ENCODE assay signal across 1 cellular context in genomic region chr15:31870336-31871158, GRCh38.
A peak's percentile ranks its signal among the peaks of the same experiment; 100 is the strongest.
TF ChIP-seq lines count a peak whose summit lies in the region.

TSS of gene OTUD7A (minus strand) at chr15:31870673.

TF ChIP-seq in K562, 482 proteins besides CTCF, POLR2A, EP300 and RAD21 (continued from another document and continues in another):
- TF ChIP-seq TFE3 (CRISPR knock-in tag; IDR thresholded peaks at IDR 0.05), result no peak
- no peak for TF ChIP-seq SIX5 (IDR thresholded peaks at IDR 0.05; ENCODE audit: borderline replicate concordance in 1 of 2, insufficient read depth in 1 of 2, low read depth in 1 of 2, low read length in 2 of 2)
- peak in 1 of 2 experiments; percentile 2 for TF ChIP-seq E2F6 (IDR thresholded peaks at IDR 0.05; ENCODE audit: borderline replicate concordance in 1 of 2, extremely low read depth in 1 of 2, insufficient read depth in 1 of 2, insufficient read length in 1 of 2, low read depth in 1 of 2, low read length in 1 of 2, poor library complexity in 1 of 2, severe bottlenecking in 1 of 2)
- TF ChIP-seq SMARCC2 (IDR thresholded peaks at IDR 0.05; ENCODE audit: low read depth), result no peak
- peak; percentile 66; the same call in 1 of the 2 replicates for TF ChIP-seq ZBTB7A (IDR thresholded peaks at IDR 0.05; ENCODE audit: borderline replicate concordance, control insufficient read depth, low read depth, low read length)
- TF ChIP-seq TSHZ1 (CRISPR knock-in tag; IDR thresholded peaks at IDR 0.05), result no peak
- TF ChIP-seq POLR2G (IDR thresholded peaks at IDR 0.05; ENCODE audit: low read depth, low read length), result peak; percentile 58
- TF ChIP-seq ZNF766 (CRISPR knock-in tag; conservative IDR thresholded peaks at IDR 0.05), result peak; percentile 97
- no peak for TF ChIP-seq ZNF699 (CRISPR knock-in tag; IDR thresholded peaks at IDR 0.05; ENCODE audit: insufficient replicate concordance)
- TF ChIP-seq BCLAF1 (IDR thresholded peaks at IDR 0.05; ENCODE audit: borderline replicate concordance in 1 of 2, control insufficient read depth in 1 of 2, low read depth in 2 of 2, low read length in 1 of 2), result no peak
- no peak for TF ChIP-seq HDAC2 (IDR thresholded peaks at IDR 0.05)
- TF ChIP-seq NFATC3 (IDR thresholded peaks at IDR 0.05), result 0 out of 2 replicates have a peak, but pooled peaks have one; percentile 45
- no peak for TF ChIP-seq GTF2E2 (tag; IDR thresholded peaks at IDR 0.05)
- no peak for TF ChIP-seq KDM4B (IDR thresholded peaks at IDR 0.05; ENCODE audit: borderline replicate concordance in 2 of 2, low read depth in 1 of 2)
- TF ChIP-seq RBM25 (IDR thresholded peaks at IDR 0.05; ENCODE audit: low read depth, low read length, severe bottlenecking), result no peak
- no peak for TF ChIP-seq HNRNPK (IDR thresholded peaks at IDR 0.05; ENCODE audit: low read depth, low read length, poor library complexity, severe bottlenecking)
- TF ChIP-seq TCFL5 (CRISPR knock-in tag; conservative IDR thresholded peaks at IDR 0.05), result no peak
- no peak for TF ChIP-seq ZNF354B (CRISPR knock-in tag; IDR thresholded peaks at IDR 0.05)
- TF ChIP-seq MAZ (CRISPR knock-in tag; conservative IDR thresholded peaks at IDR 0.05 in 1 of 2, IDR thresholded peaks at IDR 0.05 in 1 of 2), result no peak
- TF ChIP-seq ZNF197 (CRISPR knock-in tag; IDR thresholded peaks at IDR 0.05; ENCODE audit: low read depth), result peak; percentile 96
- TF ChIP-seq ZNF239 (CRISPR knock-in tag; IDR thresholded peaks at IDR 0.05), result no peak
- no peak for TF ChIP-seq ELF1 (tag; IDR thresholded peaks at IDR 0.05)
- no peak for TF ChIP-seq NONO (IDR thresholded peaks at IDR 0.05; ENCODE audit: low read depth in 2 of 2, low read length in 1 of 2)
- peak; percentile 77 for TF ChIP-seq CTBP1 (IDR thresholded peaks at IDR 0.05; ENCODE audit: borderline replicate concordance)
- TF ChIP-seq PURB (CRISPR knock-in tag; IDR thresholded peaks at IDR 0.05; ENCODE audit: low read depth), result no peak
- peak; percentile 52 for TF ChIP-seq RBFOX2 (IDR thresholded peaks at IDR 0.05; ENCODE audit: low read depth, low read length)
- TF ChIP-seq GABPB2 (CRISPR knock-in tag; conservative IDR thresholded peaks at IDR 0.05), result no peak
- TF ChIP-seq TAF15 (IDR thresholded peaks at IDR 0.05; ENCODE audit: low read depth, low read length), result no peak
- TF ChIP-seq HNRNPL (IDR thresholded peaks at IDR 0.05; ENCODE audit: low read depth, low read length), result no peak
- no peak for TF ChIP-seq KAT8 (IDR thresholded peaks at IDR 0.05; ENCODE audit: low read depth)
- TF ChIP-seq ZBTB34 (CRISPR knock-in tag; IDR thresholded peaks at IDR 0.05), result no peak
- TF ChIP-seq SIN3B (IDR thresholded peaks at IDR 0.05; ENCODE audit: low read depth), result no peak
- TF ChIP-seq TAF1 (IDR thresholded peaks at IDR 0.05; ENCODE audit: control insufficient read depth, extremely low read depth, insufficient read depth, low read length, severe bottlenecking), result no peak
- no peak for TF ChIP-seq ZNF124 (CRISPR knock-in tag; IDR thresholded peaks at IDR 0.05)
- no peak for TF ChIP-seq JUNB (CRISPR knock-in tag; conservative IDR thresholded peaks at IDR 0.05)
- no peak for TF ChIP-seq HNRNPLL (IDR thresholded peaks at IDR 0.05; ENCODE audit: low read depth, low read length, poor library complexity, severe bottlenecking)
- peak; percentile 46 for TF ChIP-seq ZFP36 (IDR thresholded peaks at IDR 0.05; ENCODE audit: low read depth, low read length, partially characterized antibody)
- no peak for TF ChIP-seq XRCC3 (IDR thresholded peaks at IDR 0.05)
- TF ChIP-seq CREB1 (IDR thresholded peaks at IDR 0.05), result peak; percentile 57; the same call in 1 of the 2 replicates
- TF ChIP-seq CREB1 (CRISPR knock-in tag; IDR thresholded peaks at IDR 0.05), result no peak
- no peak for TF ChIP-seq KLF13 (tag; IDR thresholded peaks at IDR 0.05; ENCODE audit: borderline replicate concordance, low read depth)
- TF ChIP-seq NCOA2 (IDR thresholded peaks at IDR 0.05; ENCODE audit: partially characterized antibody in 2 of 2), result no peak
- TF ChIP-seq HMG20B (CRISPR knock-in tag; IDR thresholded peaks at IDR 0.05), result no peak
- TF ChIP-seq ZNF589 (CRISPR knock-in tag; IDR thresholded peaks at IDR 0.05; ENCODE audit: low read depth), result peak; percentile 91
- TF ChIP-seq ZNF133 (CRISPR knock-in tag; IDR thresholded peaks at IDR 0.05), result no peak
- TF ChIP-seq NFYB (IDR thresholded peaks at IDR 0.05; ENCODE audit: extremely low read depth, insufficient read length), result no peak
- TF ChIP-seq POLR3A (IDR thresholded peaks at IDR 0.05; ENCODE audit: borderline replicate concordance, extremely low read depth, insufficient read depth, insufficient read length), result no peak
- TF ChIP-seq GTF2F1 (IDR thresholded peaks at IDR 0.05; ENCODE audit: low read depth, low read length), result no peak
- no peak for TF ChIP-seq PRMT5 (CRISPR knock-in tag; IDR thresholded peaks at IDR 0.05)
- TF ChIP-seq SRSF3 (IDR thresholded peaks at IDR 0.05; ENCODE audit: insufficient read depth, low read length), result no peak
- no peak for TF ChIP-seq ARID4B (CRISPR knock-in tag; IDR thresholded peaks at IDR 0.05)
- no peak for TF ChIP-seq TEAD1 (CRISPR knock-in tag; IDR thresholded peaks at IDR 0.05)
- TF ChIP-seq HOMEZ (CRISPR knock-in tag; IDR thresholded peaks at IDR 0.05), result no peak
- no peak for TF ChIP-seq TBP (optimal IDR thresholded peaks at IDR 0.05; ENCODE audit: low read depth, low read length)
- no peak for TF ChIP-seq NFIX (CRISPR knock-in tag; IDR thresholded peaks at IDR 0.05; ENCODE audit: low read depth)
